23 cellular contexts compared by ENCODE assay signal in the genomic region with DNA sequence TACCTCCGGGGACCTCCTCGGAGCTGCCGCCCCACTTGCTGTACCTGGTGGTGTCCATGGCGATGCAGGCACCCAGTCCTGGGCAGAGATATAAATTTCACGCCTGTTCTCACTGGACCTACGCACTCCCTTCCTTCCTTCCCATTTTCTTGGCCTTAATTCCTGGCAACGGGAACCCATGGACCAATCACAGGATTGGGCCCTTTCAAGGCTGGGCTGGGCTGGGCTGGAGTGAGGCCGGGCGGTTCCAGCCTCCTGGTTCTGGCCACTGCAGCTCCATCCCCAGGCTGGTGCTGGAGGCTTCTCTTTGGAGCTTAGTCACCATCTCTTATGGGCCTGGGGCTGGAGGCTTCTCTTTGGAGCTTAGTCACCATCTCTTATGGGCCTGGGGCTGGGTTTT. TPM values are rescaled to one million over a fixed set of nuclear protein-coding genes. Genes with fewer than 3 reads are reported as not detected.
"Had no signal": no experiment of that assay in that cellular context is flagged by ENCODE, and none has a peak within 500 bp of the region (broad histone marks: within the 10 kb centered on the region; RNA-seq: fewer than 3 reads in every experiment).

A gene with protein sequence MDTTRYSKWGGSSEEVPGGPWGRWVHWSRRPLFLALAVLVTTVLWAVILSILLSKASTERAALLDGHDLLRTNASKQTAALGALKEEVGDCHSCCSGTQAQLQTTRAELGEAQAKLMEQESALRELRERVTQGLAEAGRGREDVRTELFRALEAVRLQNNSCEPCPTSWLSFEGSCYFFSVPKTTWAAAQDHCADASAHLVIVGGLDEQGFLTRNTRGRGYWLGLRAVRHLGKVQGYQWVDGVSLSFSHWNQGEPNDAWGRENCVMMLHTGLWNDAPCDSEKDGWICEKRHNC (minus strand): TSS at position 66 of the 400 bp plus-strand sequence. CDS start 8 bp downstream, at position 58.

- H3K9me3 Mint-ChIP-seq: activated CD4-positive, alpha-beta T cell treated with anti-CD3 and anti-CD28 coated beads, Interleukin-2, amount 10 ng/mL, durations not matched to agents 7 days and 5 days; activated T-cell treated with anti-CD3 and anti-CD28 coated beads, Interleukin-2, amount 50 U/mL, for 72 hours; effector memory CD8-positive, alpha-beta T cell; T-cell had no signal

- H2AFZ ChIP-seq: hepatocyte had no signal

- H3K36me3 ChIP-seq: esophagus squamous epithelium, neutrophil, pancreas, tibial artery had no signal

- DNase-seq: activated CD4-positive, alpha-beta T cell treated with anti-CD3 and anti-CD28 coated beads, Interleukin-2, amount 10 ng/mL, durations not matched to agents 7 days and 5 days; activated CD8-positive, alpha-beta memory T cell treated with anti-CD3 and anti-CD28 coated beads for 24 hours; activated CD8-positive, alpha-beta memory T cell treated with anti-CD3 and anti-CD28 coated beads, Interleukin-2, amount 50 U/mL, for 48 hours; activated effector memory CD4-positive, alpha-beta T cell treated with anti-CD3 and anti-CD28 coated beads, Interleukin-2, amount 50 U/mL, for 16 hours; activated naive CD4-positive, alpha-beta T cell treated with anti-CD3 and anti-CD28 coated beads, Interleukin-2, amount 50 U/mL, for 16 hours; activated T-cell treated with anti-CD3 and anti-CD28 coated beads, Interleukin-2, amount 50 U/mL, for 72 hours; dermis blood vessel endothelial cell; effector memory CD8-positive, alpha-beta T cell; esophagus squamous epithelium; mucosa of descending colon; naive thymus-derived CD4-positive, alpha-beta T cell; pancreas; stimulated activated naive CD8-positive, alpha-beta T cell treated with anti-CD3 and anti-CD28 coated beads, Interleukin-15, Interleukin-2, amounts not matched to agents 100 U/mL and 50 U/mL, for 24 hours; T-cell; tibial artery had no signal

- H3K4me3 Mint-ChIP-seq: activated CD4-positive, alpha-beta T cell treated with anti-CD3 and anti-CD28 coated beads, Interleukin-2, amount 10 ng/mL, durations not matched to agents 7 days and 5 days; effector memory CD8-positive, alpha-beta T cell had no signal

- ATAC-seq: activated T-cell treated with anti-CD3 and anti-CD28 coated beads, Interleukin-2, amount 50 U/mL, for 72 hours; effector memory CD8-positive, alpha-beta T cell; mucosa of descending colon; naive thymus-derived CD4-positive, alpha-beta T cell; pancreas; sciatic nerve; SK-N-SH treated with all-trans-retinoic acid at 6 μM for 48 hours; stimulated activated naive CD8-positive, alpha-beta T cell treated with anti-CD3 and anti-CD28 coated beads, Interleukin-15, Interleukin-2, amounts not matched to agents 100 U/mL and 50 U/mL, for 24 hours; T-cell had no signal

- H3K4me1 ChIP-seq: pancreas, tibial artery had no signal

- H3K36me3 Mint-ChIP-seq: T-cell had no signal

- H3K9me3 ChIP-seq: esophagus squamous epithelium, mucosa of descending colon, neutrophil, pancreas, tibial artery had no signal

- H3K79me2 ChIP-seq: hepatocyte had no signal

- H3K4me3 ChIP-seq: hepatocyte, mucosa of descending colon, pancreas, smooth muscle cell, tibial artery had no signal

- H3K4me2 ChIP-seq: hepatocyte, smooth muscle cell had no signal

- H3K4me1 Mint-ChIP-seq: activated CD4-positive, alpha-beta T cell treated with anti-CD3 and anti-CD28 coated beads, Interleukin-2, amount 10 ng/mL, durations not matched to agents 7 days and 5 days had no signal

- H3K27ac Mint-ChIP-seq: activated CD4-positive, alpha-beta T cell treated with anti-CD3 and anti-CD28 coated beads, Interleukin-2, amount 10 ng/mL, durations not matched to agents 7 days and 5 days; activated T-cell treated with anti-CD3 and anti-CD28 coated beads, Interleukin-2, amount 50 U/mL, for 72 hours; effector memory CD8-positive, alpha-beta T cell; naive thymus-derived CD4-positive, alpha-beta T cell; T-cell had no signal

- H3K27ac ChIP-seq: esophagus squamous epithelium, hepatocyte, neutrophil, pancreas, tibial artery had no signal

RNA-seq across cellular contexts. Expression of the gene that starts here (rescaled TPM):
- total RNA-seq: activated CD4-positive, alpha-beta T cell treated with anti-CD3 and anti-CD28 coated beads, Interleukin-2, amount 10 ng/mL, durations not matched to agents 7 days and 5 days; activated T-cell treated with anti-CD3 and anti-CD28 coated beads, Interleukin-2, amount 50 U/mL, for 72 hours; dermis blood vessel endothelial cell; glomerular endothelial cell; hepatocyte; lung microvascular endothelial cell; pulmonary artery endothelial cell; smooth muscle cell; T-cell had no signal
- polyA plus RNA-seq: hepatocyte; naive thymus-derived CD4-positive, alpha-beta T cell; smooth muscle cell had no signal
